1 cellular context compared by ENCODE assay signal in the genomic region with DNA sequence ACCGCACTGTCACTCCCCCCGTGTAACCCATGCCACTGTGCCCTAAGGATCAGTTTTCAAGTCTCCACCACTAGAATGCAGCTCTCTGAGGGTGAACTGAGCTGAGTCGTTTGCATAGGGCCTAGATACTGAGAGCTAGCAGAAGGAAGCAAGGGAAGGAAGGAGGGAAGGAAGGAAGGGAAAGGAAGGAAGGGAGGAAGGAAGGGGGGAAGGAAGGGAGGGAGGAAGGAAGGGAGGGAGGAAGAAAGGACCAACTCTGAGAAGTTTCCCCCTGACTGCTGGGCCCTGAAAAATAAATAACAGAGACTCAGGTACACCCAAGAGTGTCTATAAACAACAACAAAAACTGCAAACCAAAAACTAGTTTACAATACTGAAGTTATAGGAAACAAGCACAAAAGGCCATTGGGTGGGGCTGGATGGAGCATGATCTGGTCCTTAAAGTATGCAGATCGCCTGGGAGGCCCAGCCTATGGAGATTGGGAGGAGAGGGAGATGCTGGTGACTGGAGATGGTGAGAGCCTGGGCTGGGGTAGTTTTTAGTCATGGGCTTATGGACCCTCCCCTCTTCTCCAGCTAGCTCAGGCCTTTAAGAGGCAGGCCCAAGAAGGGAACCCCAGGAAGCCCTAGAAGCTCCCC.
TF ChIP-seq lines count a peak whose summit lies in the region.

No MANE protein-coding gene starts in this region.

TF ChIP-seq in K562, 482 proteins besides CTCF, POLR2A, EP300 and RAD21 (continued from another document and continues in another):
- TF ChIP-seq, protein P1, sequence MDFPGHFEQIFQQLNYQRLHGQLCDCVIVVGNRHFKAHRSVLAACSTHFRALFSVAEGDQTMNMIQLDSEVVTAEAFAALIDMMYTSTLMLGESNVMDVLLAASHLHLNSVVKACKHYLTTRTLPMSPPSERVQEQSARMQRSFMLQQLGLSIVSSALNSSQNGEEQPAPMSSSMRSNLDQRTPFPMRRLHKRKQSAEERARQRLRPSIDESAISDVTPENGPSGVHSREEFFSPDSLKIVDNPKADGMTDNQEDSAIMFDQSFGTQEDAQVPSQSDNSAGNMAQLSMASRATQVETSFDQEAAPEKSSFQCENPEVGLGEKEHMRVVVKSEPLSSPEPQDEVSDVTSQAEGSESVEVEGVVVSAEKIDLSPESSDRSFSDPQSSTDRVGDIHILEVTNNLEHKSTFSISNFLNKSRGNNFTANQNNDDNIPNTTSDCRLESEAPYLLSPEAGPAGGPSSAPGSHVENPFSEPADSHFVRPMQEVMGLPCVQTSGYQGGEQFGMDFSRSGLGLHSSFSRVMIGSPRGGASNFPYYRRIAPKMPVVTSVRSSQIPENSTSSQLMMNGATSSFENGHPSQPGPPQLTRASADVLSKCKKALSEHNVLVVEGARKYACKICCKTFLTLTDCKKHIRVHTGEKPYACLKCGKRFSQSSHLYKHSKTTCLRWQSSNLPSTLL (IDR thresholded peaks at IDR 0.05): 0 out of 2 replicates have a peak, but pooled peaks have one; percentile 17
- TF ChIP-seq ZNF232 (CRISPR knock-in tag; IDR thresholded peaks at IDR 0.05): no peak
- TF ChIP-seq, protein P2, sequence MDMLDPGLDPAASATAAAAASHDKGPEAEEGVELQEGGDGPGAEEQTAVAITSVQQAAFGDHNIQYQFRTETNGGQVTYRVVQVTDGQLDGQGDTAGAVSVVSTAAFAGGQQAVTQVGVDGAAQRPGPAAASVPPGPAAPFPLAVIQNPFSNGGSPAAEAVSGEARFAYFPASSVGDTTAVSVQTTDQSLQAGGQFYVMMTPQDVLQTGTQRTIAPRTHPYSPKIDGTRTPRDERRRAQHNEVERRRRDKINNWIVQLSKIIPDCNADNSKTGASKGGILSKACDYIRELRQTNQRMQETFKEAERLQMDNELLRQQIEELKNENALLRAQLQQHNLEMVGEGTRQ (CRISPR knock-in tag; IDR thresholded peaks at IDR 0.05): no peak
- no peak for TF ChIP-seq ZNF445 (CRISPR knock-in tag; IDR thresholded peaks at IDR 0.05; ENCODE audit: low read depth)
- TF ChIP-seq, protein P3, sequence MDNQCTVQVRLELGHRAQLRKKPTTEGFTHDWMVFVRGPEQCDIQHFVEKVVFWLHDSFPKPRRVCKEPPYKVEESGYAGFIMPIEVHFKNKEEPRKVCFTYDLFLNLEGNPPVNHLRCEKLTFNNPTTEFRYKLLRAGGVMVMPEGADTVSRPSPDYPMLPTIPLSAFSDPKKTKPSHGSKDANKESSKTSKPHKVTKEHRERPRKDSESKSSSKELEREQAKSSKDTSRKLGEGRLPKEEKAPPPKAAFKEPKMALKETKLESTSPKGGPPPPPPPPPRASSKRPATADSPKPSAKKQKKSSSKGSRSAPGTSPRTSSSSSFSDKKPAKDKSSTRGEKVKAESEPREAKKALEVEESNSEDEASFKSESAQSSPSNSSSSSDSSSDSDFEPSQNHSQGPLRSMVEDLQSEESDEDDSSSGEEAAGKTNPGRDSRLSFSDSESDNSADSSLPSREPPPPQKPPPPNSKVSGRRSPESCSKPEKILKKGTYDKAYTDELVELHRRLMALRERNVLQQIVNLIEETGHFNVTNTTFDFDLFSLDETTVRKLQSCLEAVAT (IDR thresholded peaks at IDR 0.05): peak in 1 of 2 experiments; percentile 20; a peak in 1 of 4 replicates
- TF ChIP-seq NR2C2 (CRISPR knock-in tag; IDR thresholded peaks at IDR 0.05): no peak
- no peak for TF ChIP-seq NR2C2 (tag; IDR thresholded peaks at IDR 0.05)
- TF ChIP-seq, protein P4, sequence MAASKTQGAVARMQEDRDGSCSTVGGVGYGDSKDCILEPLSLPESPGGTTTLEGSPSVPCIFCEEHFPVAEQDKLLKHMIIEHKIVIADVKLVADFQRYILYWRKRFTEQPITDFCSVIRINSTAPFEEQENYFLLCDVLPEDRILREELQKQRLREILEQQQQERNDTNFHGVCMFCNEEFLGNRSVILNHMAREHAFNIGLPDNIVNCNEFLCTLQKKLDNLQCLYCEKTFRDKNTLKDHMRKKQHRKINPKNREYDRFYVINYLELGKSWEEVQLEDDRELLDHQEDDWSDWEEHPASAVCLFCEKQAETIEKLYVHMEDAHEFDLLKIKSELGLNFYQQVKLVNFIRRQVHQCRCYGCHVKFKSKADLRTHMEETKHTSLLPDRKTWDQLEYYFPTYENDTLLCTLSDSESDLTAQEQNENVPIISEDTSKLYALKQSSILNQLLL (CRISPR knock-in tag; IDR thresholded peaks at IDR 0.05; ENCODE audit: borderline replicate concordance): no peak
- no peak for TF ChIP-seq ZNF165 (CRISPR knock-in tag; IDR thresholded peaks at IDR 0.05; ENCODE audit: borderline replicate concordance)
- TF ChIP-seq SLC30A9 (CRISPR knock-in tag; IDR thresholded peaks at IDR 0.05): no peak
- no peak for TF ChIP-seq MEF2D (tag; conservative IDR thresholded peaks at IDR 0.05; ENCODE audit: low read depth)
- TF ChIP-seq FIP1L1 (IDR thresholded peaks at IDR 0.05; ENCODE audit: low read depth, low read length, poor library complexity, severe bottlenecking): no peak
- TF ChIP-seq JUNB (CRISPR knock-in tag; conservative IDR thresholded peaks at IDR 0.05): no peak
- TF ChIP-seq PHF20 (IDR thresholded peaks at IDR 0.05; ENCODE audit: partially characterized antibody): no peak
- no peak for TF ChIP-seq ZNF121 (CRISPR knock-in tag; conservative IDR thresholded peaks at IDR 0.05)
- TF ChIP-seq MAFK (IDR thresholded peaks at IDR 0.05; ENCODE audit: low read length): no peak
- TF ChIP-seq ZNF583 (CRISPR knock-in tag; IDR thresholded peaks at IDR 0.05): no peak
- TF ChIP-seq TRIM28 (IDR thresholded peaks at IDR 0.05): no peak
- no peak for TF ChIP-seq KHSRP (IDR thresholded peaks at IDR 0.05)
- no peak for TF ChIP-seq ZNF778 (CRISPR knock-in tag; IDR thresholded peaks at IDR 0.05)
- TF ChIP-seq ZBTB7A (IDR thresholded peaks at IDR 0.05; ENCODE audit: borderline replicate concordance, control insufficient read depth, low read depth, low read length): no peak
- TF ChIP-seq, protein P5, sequence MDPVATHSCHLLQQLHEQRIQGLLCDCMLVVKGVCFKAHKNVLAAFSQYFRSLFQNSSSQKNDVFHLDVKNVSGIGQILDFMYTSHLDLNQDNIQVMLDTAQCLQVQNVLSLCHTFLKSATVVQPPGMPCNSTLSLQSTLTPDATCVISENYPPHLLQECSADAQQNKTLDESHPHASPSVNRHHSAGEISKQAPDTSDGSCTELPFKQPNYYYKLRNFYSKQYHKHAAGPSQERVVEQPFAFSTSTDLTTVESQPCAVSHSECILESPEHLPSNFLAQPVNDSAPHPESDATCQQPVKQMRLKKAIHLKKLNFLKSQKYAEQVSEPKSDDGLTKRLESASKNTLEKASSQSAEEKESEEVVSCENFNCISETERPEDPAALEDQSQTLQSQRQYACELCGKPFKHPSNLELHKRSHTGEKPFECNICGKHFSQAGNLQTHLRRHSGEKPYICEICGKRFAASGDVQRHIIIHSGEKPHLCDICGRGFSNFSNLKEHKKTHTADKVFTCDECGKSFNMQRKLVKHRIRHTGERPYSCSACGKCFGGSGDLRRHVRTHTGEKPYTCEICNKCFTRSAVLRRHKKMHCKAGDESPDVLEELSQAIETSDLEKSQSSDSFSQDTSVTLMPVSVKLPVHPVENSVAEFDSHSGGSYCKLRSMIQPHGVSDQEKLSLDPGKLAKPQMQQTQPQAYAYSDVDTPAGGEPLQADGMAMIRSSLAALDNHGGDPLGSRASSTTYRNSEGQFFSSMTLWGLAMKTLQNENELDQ (CRISPR knock-in tag; IDR thresholded peaks at IDR 0.05; ENCODE audit: borderline replicate concordance): no peak
- TF ChIP-seq HMG20B (CRISPR knock-in tag; IDR thresholded peaks at IDR 0.05): no peak
- TF ChIP-seq RBM39 (optimal IDR thresholded peaks at IDR 0.05; ENCODE audit: low read depth, low read length): no peak
- no peak for TF ChIP-seq SREBF2 (CRISPR knock-in tag; IDR thresholded peaks at IDR 0.05)
- TF ChIP-seq XRCC5 (IDR thresholded peaks at IDR 0.05; ENCODE audit: low read depth, low read length): no peak
- TF ChIP-seq NRF1 (conservative IDR thresholded peaks at IDR 0.05 in 1 of 2, IDR thresholded peaks at IDR 0.05 in 1 of 2): no peak
- TF ChIP-seq, protein P6, sequence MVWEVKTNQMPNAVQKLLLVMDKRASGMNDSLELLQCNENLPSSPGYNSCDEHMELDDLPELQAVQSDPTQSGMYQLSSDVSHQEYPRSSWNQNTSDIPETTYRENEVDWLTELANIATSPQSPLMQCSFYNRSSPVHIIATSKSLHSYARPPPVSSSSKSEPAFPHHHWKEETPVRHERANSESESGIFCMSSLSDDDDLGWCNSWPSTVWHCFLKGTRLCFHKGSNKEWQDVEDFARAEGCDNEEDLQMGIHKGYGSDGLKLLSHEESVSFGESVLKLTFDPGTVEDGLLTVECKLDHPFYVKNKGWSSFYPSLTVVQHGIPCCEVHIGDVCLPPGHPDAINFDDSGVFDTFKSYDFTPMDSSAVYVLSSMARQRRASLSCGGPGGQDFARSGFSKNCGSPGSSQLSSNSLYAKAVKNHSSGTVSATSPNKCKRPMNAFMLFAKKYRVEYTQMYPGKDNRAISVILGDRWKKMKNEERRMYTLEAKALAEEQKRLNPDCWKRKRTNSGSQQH (CRISPR knock-in tag; IDR thresholded peaks at IDR 0.05): peak; percentile 75; the same call in 1 of the 2 replicates
- TF ChIP-seq HDAC2 (IDR thresholded peaks at IDR 0.05): no peak
- TF ChIP-seq, protein P7, sequence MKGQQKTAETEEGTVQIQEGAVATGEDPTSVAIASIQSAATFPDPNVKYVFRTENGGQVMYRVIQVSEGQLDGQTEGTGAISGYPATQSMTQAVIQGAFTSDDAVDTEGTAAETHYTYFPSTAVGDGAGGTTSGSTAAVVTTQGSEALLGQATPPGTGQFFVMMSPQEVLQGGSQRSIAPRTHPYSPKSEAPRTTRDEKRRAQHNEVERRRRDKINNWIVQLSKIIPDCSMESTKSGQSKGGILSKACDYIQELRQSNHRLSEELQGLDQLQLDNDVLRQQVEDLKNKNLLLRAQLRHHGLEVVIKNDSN (CRISPR knock-in tag; IDR thresholded peaks at IDR 0.05): no peak
- no peak for TF ChIP-seq ZBTB8A (IDR thresholded peaks at IDR 0.05; ENCODE audit: partially characterized antibody)
- TF ChIP-seq POLR2AphosphoS2 (IDR thresholded peaks at IDR 0.05; ENCODE audit: low read length): no peak
- 0 out of 2 replicates have a peak, but pooled peaks have one; percentile 27 for TF ChIP-seq SUPT5H (IDR thresholded peaks at IDR 0.05)
- TF ChIP-seq, protein P8, sequence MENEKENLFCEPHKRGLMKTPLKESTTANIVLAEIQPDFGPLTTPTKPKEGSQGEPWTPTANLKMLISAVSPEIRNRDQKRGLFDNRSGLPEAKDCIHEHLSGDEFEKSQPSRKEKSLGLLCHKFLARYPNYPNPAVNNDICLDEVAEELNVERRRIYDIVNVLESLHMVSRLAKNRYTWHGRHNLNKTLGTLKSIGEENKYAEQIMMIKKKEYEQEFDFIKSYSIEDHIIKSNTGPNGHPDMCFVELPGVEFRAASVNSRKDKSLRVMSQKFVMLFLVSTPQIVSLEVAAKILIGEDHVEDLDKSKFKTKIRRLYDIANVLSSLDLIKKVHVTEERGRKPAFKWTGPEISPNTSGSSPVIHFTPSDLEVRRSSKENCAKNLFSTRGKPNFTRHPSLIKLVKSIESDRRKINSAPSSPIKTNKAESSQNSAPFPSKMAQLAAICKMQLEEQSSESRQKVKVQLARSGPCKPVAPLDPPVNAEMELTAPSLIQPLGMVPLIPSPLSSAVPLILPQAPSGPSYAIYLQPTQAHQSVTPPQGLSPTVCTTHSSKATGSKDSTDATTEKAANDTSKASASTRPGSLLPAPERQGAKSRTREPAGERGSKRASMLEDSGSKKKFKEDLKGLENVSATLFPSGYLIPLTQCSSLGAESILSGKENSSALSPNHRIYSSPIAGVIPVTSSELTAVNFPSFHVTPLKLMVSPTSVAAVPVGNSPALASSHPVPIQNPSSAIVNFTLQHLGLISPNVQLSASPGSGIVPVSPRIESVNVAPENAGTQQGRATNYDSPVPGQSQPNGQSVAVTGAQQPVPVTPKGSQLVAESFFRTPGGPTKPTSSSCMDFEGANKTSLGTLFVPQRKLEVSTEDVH (IDR thresholded peaks at IDR 0.05; ENCODE audit: low read depth, partially characterized antibody): no peak
- TF ChIP-seq, protein P9, sequence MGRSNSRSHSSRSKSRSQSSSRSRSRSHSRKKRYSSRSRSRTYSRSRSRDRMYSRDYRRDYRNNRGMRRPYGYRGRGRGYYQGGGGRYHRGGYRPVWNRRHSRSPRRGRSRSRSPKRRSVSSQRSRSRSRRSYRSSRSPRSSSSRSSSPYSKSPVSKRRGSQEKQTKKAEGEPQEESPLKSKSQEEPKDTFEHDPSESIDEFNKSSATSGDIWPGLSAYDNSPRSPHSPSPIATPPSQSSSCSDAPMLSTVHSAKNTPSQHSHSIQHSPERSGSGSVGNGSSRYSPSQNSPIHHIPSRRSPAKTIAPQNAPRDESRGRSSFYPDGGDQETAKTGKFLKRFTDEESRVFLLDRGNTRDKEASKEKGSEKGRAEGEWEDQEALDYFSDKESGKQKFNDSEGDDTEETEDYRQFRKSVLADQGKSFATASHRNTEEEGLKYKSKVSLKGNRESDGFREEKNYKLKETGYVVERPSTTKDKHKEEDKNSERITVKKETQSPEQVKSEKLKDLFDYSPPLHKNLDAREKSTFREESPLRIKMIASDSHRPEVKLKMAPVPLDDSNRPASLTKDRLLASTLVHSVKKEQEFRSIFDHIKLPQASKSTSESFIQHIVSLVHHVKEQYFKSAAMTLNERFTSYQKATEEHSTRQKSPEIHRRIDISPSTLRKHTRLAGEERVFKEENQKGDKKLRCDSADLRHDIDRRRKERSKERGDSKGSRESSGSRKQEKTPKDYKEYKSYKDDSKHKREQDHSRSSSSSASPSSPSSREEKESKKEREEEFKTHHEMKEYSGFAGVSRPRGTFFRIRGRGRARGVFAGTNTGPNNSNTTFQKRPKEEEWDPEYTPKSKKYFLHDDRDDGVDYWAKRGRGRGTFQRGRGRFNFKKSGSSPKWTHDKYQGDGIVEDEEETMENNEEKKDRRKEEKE (IDR thresholded peaks at IDR 0.05; ENCODE audit: borderline replicate concordance in 1 of 2, control insufficient read depth in 1 of 2, low read depth in 2 of 2, low read length in 1 of 2): no peak; a peak in 1 of 4 replicates
- TF ChIP-seq, protein P10, sequence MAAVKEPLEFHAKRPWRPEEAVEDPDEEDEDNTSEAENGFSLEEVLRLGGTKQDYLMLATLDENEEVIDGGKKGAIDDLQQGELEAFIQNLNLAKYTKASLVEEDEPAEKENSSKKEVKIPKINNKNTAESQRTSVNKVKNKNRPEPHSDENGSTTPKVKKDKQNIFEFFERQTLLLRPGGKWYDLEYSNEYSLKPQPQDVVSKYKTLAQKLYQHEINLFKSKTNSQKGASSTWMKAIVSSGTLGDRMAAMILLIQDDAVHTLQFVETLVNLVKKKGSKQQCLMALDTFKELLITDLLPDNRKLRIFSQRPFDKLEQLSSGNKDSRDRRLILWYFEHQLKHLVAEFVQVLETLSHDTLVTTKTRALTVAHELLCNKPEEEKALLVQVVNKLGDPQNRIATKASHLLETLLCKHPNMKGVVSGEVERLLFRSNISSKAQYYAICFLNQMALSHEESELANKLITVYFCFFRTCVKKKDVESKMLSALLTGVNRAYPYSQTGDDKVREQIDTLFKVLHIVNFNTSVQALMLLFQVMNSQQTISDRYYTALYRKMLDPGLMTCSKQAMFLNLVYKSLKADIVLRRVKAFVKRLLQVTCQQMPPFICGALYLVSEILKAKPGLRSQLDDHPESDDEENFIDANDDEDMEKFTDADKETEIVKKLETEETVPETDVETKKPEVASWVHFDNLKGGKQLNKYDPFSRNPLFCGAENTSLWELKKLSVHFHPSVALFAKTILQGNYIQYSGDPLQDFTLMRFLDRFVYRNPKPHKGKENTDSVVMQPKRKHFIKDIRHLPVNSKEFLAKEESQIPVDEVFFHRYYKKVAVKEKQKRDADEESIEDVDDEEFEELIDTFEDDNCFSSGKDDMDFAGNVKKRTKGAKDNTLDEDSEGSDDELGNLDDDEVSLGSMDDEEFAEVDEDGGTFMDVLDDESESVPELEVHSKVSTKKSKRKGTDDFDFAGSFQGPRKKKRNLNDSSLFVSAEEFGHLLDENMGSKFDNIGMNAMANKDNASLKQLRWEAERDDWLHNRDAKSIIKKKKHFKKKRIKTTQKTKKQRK (IDR thresholded peaks at IDR 0.05; ENCODE audit: borderline replicate concordance, low read depth, low read length): no peak
